In genomic region chr16:49767414-49767813, GRCh38 we compare ENCODE assay signal across 25 cellular contexts.
DNase-seq lines count a peak whose midpoint lies in the region; FAIRE-seq and TF ChIP-seq lines count a peak whose summit lies in the region.
"Had no signal": no experiment of that assay in that cellular context is flagged by ENCODE, and none has a peak within 500 bp of the region (broad histone marks: within the 10 kb centered on the region; RNA-seq: fewer than 3 reads in every experiment).

No MANE protein-coding gene starts in this region.

- no peak overlapping the region for H3K23ac ChIP-seq in mesendoderm (ENCODE audit: low read length)

- H3K4me1 ChIP-seq in HEK293 (ENCODE audit: control insufficient read depth, insufficient read depth, low read length), result no peaks in the 10 kb centered on the region
- no peaks in the 10 kb centered on the region for H3K4me1 ChIP-seq in mesendoderm (ENCODE audit: control insufficient read depth, low read depth, low read length)
- H3K4me1 ChIP-seq: A549, BE2C had no signal

- peak; percentile 76 for FAIRE-seq in bronchial epithelial cell (lab: Jason Lieb, UNC)
- FAIRE-seq: A549, D721Med, GM12878, GM19239 had no signal

- H3K27me3 ChIP-seq in bronchial epithelial cell (ENCODE audit: control insufficient read depth, insufficient read depth, low read length), result no peaks in the 10 kb centered on the region
- no peaks in the 10 kb centered on the region for H3K27me3 ChIP-seq in mesendoderm (ENCODE audit: insufficient read depth, low read length, poor library complexity)
- H3K27me3 ChIP-seq: BE2C; BLaER1 treated with 17β-estradiol and CSF1 and Interleukin-3, amounts not matched to agents 10 nM and 100 nM had no signal

- H3K4me3 Mint-ChIP-seq in activated CD4-positive, alpha-beta memory T cell treated with anti-CD3 and anti-CD28 coated beads for 36 hours, result no peak overlapping the region
- H3K4me3 Mint-ChIP-seq: CD14-positive monocyte; CD4-positive, alpha-beta T cell; CD8-positive, alpha-beta memory T cell; H9; HFFc6 had no signal

- no peak overlapping the region for H3K4ac ChIP-seq in mesendoderm (ENCODE audit: low read depth, low read length)

- no peak overlapping the region for H3K4me3 ChIP-seq in HEK293 (ENCODE audit: low read depth, low read length)
- no peak overlapping the region for H3K4me3 ChIP-seq in bronchial epithelial cell (ENCODE audit: low read depth, low read length)
- no peak overlapping the region for H3K4me3 ChIP-seq in mesendoderm (ENCODE audit: low read length)
- H3K4me3 ChIP-seq: A549; BLaER1 treated with 17β-estradiol and CSF1 and Interleukin-3, amounts not matched to agents 10 nM and 100 nM; GM12878; GM23248 had no signal

- H3K9me3 Mint-ChIP-seq in activated CD4-positive, alpha-beta memory T cell treated with anti-CD3 and anti-CD28 coated beads for 36 hours, result no peaks in the 10 kb centered on the region
- H3K9me3 Mint-ChIP-seq: CD14-positive monocyte; CD4-positive, alpha-beta T cell; CD8-positive, alpha-beta memory T cell; H9 had no signal

- no peaks in the 10 kb centered on the region for H3K9me3 ChIP-seq in HEK293 (ENCODE audit: control insufficient read depth, insufficient read depth, low read depth, low read length)
- H3K9me3 ChIP-seq: A549; BE2C; BLaER1 treated with 17β-estradiol and CSF1 and Interleukin-3, amounts not matched to agents 10 nM and 100 nM had no signal

- DNase-seq in bronchial epithelial cell (ENCODE audit: low read depth), result no peak
- peak; percentile 22 for DNase-seq in mesendoderm
- no peak for DNase-seq in NAMALWA (ENCODE audit: low spot score)
- DNase-seq in activated CD4-positive, alpha-beta memory T cell treated with anti-CD3 and anti-CD28 coated beads for 36 hours, result no peak
- no peak for DNase-seq in cortex of kidney (lab: John Stamatoyannopoulos, UW)
- DNase-seq: 8988T; ACHN; AML-193; BE2C; CD4-positive, alpha-beta T cell; CD8-positive, alpha-beta memory T cell; DMS 273 treated with DMSO at 0.1 percent for 48 hours; DMS79; EL; GDM1; GM23248; H9; HFFc6 had no signal

- no peak overlapping the region for H3K4me2 ChIP-seq in mesendoderm (ENCODE audit: low read length)
- H3K4me2 ChIP-seq: A549; BLaER1 treated with 17β-estradiol and CSF1 and Interleukin-3, amounts not matched to agents 10 nM and 100 nM had no signal

- H2BK15ac ChIP-seq in mesendoderm (replicated peaks; ENCODE audit: low read depth), result no peak overlapping the region

- H3K18ac ChIP-seq in mesendoderm (ENCODE audit: low read length), result no peak overlapping the region

- no CpG with 5 or more reads among the region's 5 CpGs for WGBS in mesendoderm (ENCODE audit: extremely low coverage, insufficient coverage, low lambda C conversion rate)

- no peak overlapping the region for H2BK5ac ChIP-seq in mesendoderm (ENCODE audit: low read length)

- H4K8ac ChIP-seq in mesendoderm (ENCODE audit: low read depth, low read length), result no peak overlapping the region

- CTCF ChIA-PET in HEK293 (lab: Yijun Ruan, JAX), result no interaction called here
- CTCF ChIA-PET in activated CD4-positive, alpha-beta memory T cell treated with anti-CD3 and anti-CD28 coated beads for 36 hours (lab: Charles Lee), result no interaction called here

- TF ChIP-seq CTCF in HEK293 (tag by site-specific recombination; IDR thresholded peaks at IDR 0.05) (no peak), bronchial epithelial cell (IDR thresholded peaks at IDR 0.05; ENCODE audit: insufficient read depth, low read length, severe bottlenecking) (no peak)

- H3K79me1 ChIP-seq in mesendoderm (ENCODE audit: low read length), result peaks cover 6% of the 10 kb centered on the region

- H3K79me2 ChIP-seq in mesendoderm (ENCODE audit: control insufficient read depth, insufficient read depth, low read length), result peaks cover 3% of the 10 kb centered on the region

- H3K56ac ChIP-seq in mesendoderm (ENCODE audit: low read length), result no peak overlapping the region

- no peaks in the 10 kb centered on the region for H3K36me3 ChIP-seq in HEK293 (ENCODE audit: control insufficient read depth in 2 of 2, insufficient read depth in 1 of 2, low read length in 2 of 2)
- H3K36me3 ChIP-seq in bronchial epithelial cell (ENCODE audit: control insufficient read depth, insufficient read depth, low read length), result no peaks in the 10 kb centered on the region
- no peaks in the 10 kb centered on the region for H3K36me3 ChIP-seq in mesendoderm (ENCODE audit: control insufficient read depth, insufficient read depth, low read length)
- H3K36me3 ChIP-seq: BE2C; BLaER1 treated with 17β-estradiol and CSF1 and Interleukin-3, amounts not matched to agents 10 nM and 100 nM had no signal

- no peaks in the 10 kb centered on the region for H3K4me1 Mint-ChIP-seq in activated CD4-positive, alpha-beta memory T cell treated with anti-CD3 and anti-CD28 coated beads for 36 hours (ENCODE audit: low read depth)
- H3K4me1 Mint-ChIP-seq: CD14-positive monocyte; CD8-positive, alpha-beta memory T cell had no signal

- H2AK5ac ChIP-seq in mesendoderm (ENCODE audit: low read length), result no peak overlapping the region

- H3K27ac ChIP-seq in HEK293 (ENCODE audit: extremely low read depth, low read depth, low read length) (no peak overlapping the region), mesendoderm (ENCODE audit: low read depth, low read length) (no peak overlapping the region)
- H3K27ac ChIP-seq: A549; BLaER1 treated with 17β-estradiol and CSF1 and Interleukin-3, amounts not matched to agents 10 nM and 100 nM; GM23248 had no signal

- no peaks in the 10 kb centered on the region for H3K27me3 Mint-ChIP-seq in activated CD4-positive, alpha-beta memory T cell treated with anti-CD3 and anti-CD28 coated beads for 36 hours

- no peak overlapping the region for H3K27ac Mint-ChIP-seq in activated CD4-positive, alpha-beta memory T cell treated with anti-CD3 and anti-CD28 coated beads for 36 hours
- H3K27ac Mint-ChIP-seq: CD14-positive monocyte; CD4-positive, alpha-beta T cell; CD8-positive, alpha-beta memory T cell; HFFc6 had no signal

- no peak overlapping the region for H3K9ac ChIP-seq in mesendoderm (ENCODE audit: low read length)
- H3K9ac ChIP-seq: BLaER1 treated with 17β-estradiol and CSF1 and Interleukin-3, amounts not matched to agents 10 nM and 100 nM; GM23248 had no signal

- intact Hi-C loops in activated CD4-positive, alpha-beta memory T cell treated with anti-CD3 and anti-CD28 coated beads for 36 hours (cut with micrococcal nuclease), result no loop called here

- no peak overlapping the region for H4K5ac ChIP-seq in mesendoderm (ENCODE audit: low read length)

- no peak overlapping the region for H2BK120ac ChIP-seq in mesendoderm (ENCODE audit: low read depth, low read length)

- no peaks in the 10 kb centered on the region for H3K36me3 Mint-ChIP-seq in activated CD4-positive, alpha-beta memory T cell treated with anti-CD3 and anti-CD28 coated beads for 36 hours
- H3K36me3 Mint-ChIP-seq: CD14-positive monocyte; CD8-positive, alpha-beta memory T cell had no signal

- POLR2A ChIA-PET in HEK293 (lab: Yijun Ruan, JAX), result no interaction called here
- POLR2A ChIA-PET in activated CD4-positive, alpha-beta memory T cell treated with anti-CD3 and anti-CD28 coated beads for 36 hours (lab: Charles Lee), result no interaction called here

TF ChIP-seq in HEK293, 187 proteins besides CTCF, POLR2A, EP300 and RAD21:
- no peak for TF ChIP-seq ZNF324 (tag by site-specific recombination; IDR thresholded peaks at IDR 0.05)
- TF ChIP-seq ZNF768 (tag by site-specific recombination; IDR thresholded peaks at IDR 0.05), result 0 out of 2 replicates have a peak, but pooled peaks have one; percentile 66
